Comparison of ENCODE assay signal across 32 cellular contexts in the genomic region with DNA sequence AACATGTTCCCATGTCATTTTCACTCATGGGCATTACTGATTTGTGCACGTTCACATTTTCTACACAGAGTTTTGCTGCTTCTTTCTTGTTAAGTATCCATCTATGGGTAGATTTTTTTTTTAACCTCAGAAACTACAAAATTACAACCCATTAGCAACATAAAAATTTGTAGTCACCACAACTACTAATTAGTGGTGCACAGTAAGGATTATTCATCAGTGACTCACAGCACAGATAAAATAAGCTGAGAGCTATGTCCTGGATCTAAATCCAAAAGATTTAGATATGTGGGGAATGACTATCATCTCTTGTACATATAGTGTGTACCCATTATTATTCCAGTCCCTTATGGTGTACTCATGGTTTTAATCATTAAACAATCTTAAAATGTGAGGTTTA. TPM values are rescaled to one million over a fixed set of nuclear protein-coding genes. Genes with fewer than 3 reads are reported as not detected.
DNase-seq lines count a peak whose midpoint lies in the region; ATAC-seq, FAIRE-seq and TF ChIP-seq lines count a peak whose summit lies in the region.
"Had no signal": no experiment of that assay in that cellular context is flagged by ENCODE, and none has a peak within 500 bp of the region (broad histone marks: within the 10 kb centered on the region; RNA-seq: fewer than 3 reads in every experiment).

No MANE protein-coding gene starts in this region.

- 0 out of 3 replicates have a peak overlapping the region, but pooled peaks have one; percentile 36 for H2BK15ac ChIP-seq in IMR-90 (ENCODE audit: low read depth, low read length)

- H3K4ac ChIP-seq in IMR-90 (ENCODE audit: low read depth, low read length): no peak overlapping the region

- intact Hi-C loops in IMR-90 (cut with micrococcal nuclease): no loop called here
- intact Hi-C loops in K562 (cut with micrococcal nuclease): no loop called here

- no peak overlapping the region for H4K8ac ChIP-seq in IMR-90 (ENCODE audit: low read depth in 2 of 2, low read length in 2 of 2)

- H2BK120ac ChIP-seq in IMR-90 (ENCODE audit: low read depth, low read length): peak overlapping the region; percentile 46; the same call in 1 of the 2 replicates

- H3K14ac ChIP-seq in IMR-90 (replicated peaks; ENCODE audit: low read depth, low read length): no peak overlapping the region

- no peak for TF ChIP-seq POLR2A in IMR-90 (IDR thresholded peaks at IDR 0.05; ENCODE audit: low read depth, low read length)
- TF ChIP-seq POLR2A in K562 (conservative IDR thresholded peaks at IDR 0.05): no peak

- FAIRE-seq in K562 (lab: Jason Lieb, UNC): no peak
- FAIRE-seq: GM19239, urothelium cell line had no signal

- H3K4me2 ChIP-seq in IMR-90 (ENCODE audit: low read depth, low read length) (no peak overlapping the region; the same call in 1 of the 2 replicates), K562 (ENCODE audit: insufficient read depth, low read length) (no peak overlapping the region)
- H3K4me2 ChIP-seq: hepatocyte had no signal

- dilution Hi-C loops in IMR-90 (cut with HindIII; ENCODE audit: low sequenced_read_pairs, unreplicated experiment): no loop called here

- H2AFZ ChIP-seq in IMR-90 (replicated peaks; ENCODE audit: low read length, poor library complexity) (no peak overlapping the region), K562 (ENCODE audit: low read depth, low read length) (no peak overlapping the region)
- H2AFZ ChIP-seq: hepatocyte had no signal

- in situ Hi-C loops in IMR-90 (cut with MboI; ENCODE audit: low sequenced_read_pairs) (no loop called here), K562 (cut with MboI) (no loop called here)

- H3K9me1 ChIP-seq in IMR-90 (ENCODE audit: insufficient read depth, low read length) (no peaks in the 10 kb centered on the region), K562 (ENCODE audit: control insufficient read depth, insufficient read depth, low read length) (no peaks in the 10 kb centered on the region)

- H3K79me2 ChIP-seq in K562 (ENCODE audit: control insufficient read depth, insufficient read depth, low read length): peaks cover 81% of the 10 kb centered on the region
- H3K79me2 ChIP-seq: hepatocyte had no signal

- H3K56ac ChIP-seq in IMR-90 (ENCODE audit: extremely low read depth, insufficient read depth, low read length): no peak overlapping the region

- DNase-seq in EH (ENCODE audit: low read depth): peak; percentile 82
- DNase-seq in IMR-90: peak; percentile 53
- no peak for DNase-seq in K562 (ENCODE audit: extremely low read depth in 1 of 4, low spot score in 3 of 4)
- DNase-seq in renal cortical epithelial cell (ENCODE audit: low read depth): peak; percentile 62
- DNase-seq in RPMI8226: no peak
- DNase-seq in activated CD4-positive, alpha-beta T cell treated with anti-CD3 and anti-CD28 coated beads, Interleukin-2, amount 50 U/mL, for 4 hours: no peak
- DNase-seq: activated CD4-positive, alpha-beta T cell treated with anti-CD3 and anti-CD28 coated beads, Interleukin-2, amount 10 ng/mL, durations not matched to agents 7 days and 5 days; activated CD8-positive, alpha-beta memory T cell treated with anti-CD3 and anti-CD28 coated beads, Interleukin-2, amount 10 ng/mL, durations not matched to agents 7 days and 5 days; activated naive CD4-positive, alpha-beta T cell; activated T-cell treated with anti-CD3 and anti-CD28 coated beads, Interleukin-2, amount 50 U/mL, for 48 hours; CD8-positive, alpha-beta memory T cell; DMS 273 treated with DMSO at 0.1 percent for 48 hours; effector CD4-positive, alpha-beta T cell; KG1; left colon; NCI-H1417 treated with DMSO at 0.1 percent for 48 hours; NCI-H2081; NCI-H2227 treated with DMSO at 0.1 percent for 48 hours; stimulated activated naive CD8-positive, alpha-beta T cell treated with anti-CD3 and anti-CD28 coated beads, Interleukin-15, Interleukin-2, amounts not matched to agents 100 U/mL and 50 U/mL, for 24 hours had no signal

- CTCF ChIA-PET in IMR-90 (lab: Yijun Ruan, JAX) (interaction anchor here (0.6 kb wide), 1 partner anchor 1252 kb away, joined by 3 read pairs; no protein-coding TSS in a partner anchor), K562 (lab: Yijun Ruan, JAX; ENCODE audit: low intra/inter-chr PET ratio) (no interaction called here)

- H3K27me3 ChIP-seq in IMR-90 (ENCODE audit: control insufficient read depth, insufficient read depth, low read length) (no peaks in the 10 kb centered on the region), K562 (ENCODE audit: control insufficient read depth in 2 of 2, insufficient read depth in 2 of 2, low read length in 2 of 2) (no peaks in the 10 kb centered on the region)
- H3K27me3 ChIP-seq: gastroesophageal sphincter, hepatocyte had no signal

- H3K4me1 ChIP-seq in IMR-90 (ENCODE audit: control insufficient read depth, insufficient read depth, low read length): no peaks in the 10 kb centered on the region; the same call in 1 of the 2 replicates
- peaks cover 11 to 46% of the 10 kb centered on the region in 2 experiments for H3K4me1 ChIP-seq in K562 (replicated peaks in 1 of 2; ENCODE audit: control insufficient read depth in 2 of 2, insufficient read depth in 2 of 2, low read length in 2 of 2)
- H3K4me1 ChIP-seq: gastroesophageal sphincter had no signal

- TF ChIP-seq EP300 in K562 (IDR thresholded peaks at IDR 0.05; ENCODE audit: low read length): no peak

- H3K27ac ChIP-seq in IMR-90 (ENCODE audit: insufficient read depth, low read length) (no peak overlapping the region), K562 (ENCODE audit: extremely low read depth, low read depth, low read length) (no peak overlapping the region)
- H3K27ac ChIP-seq: gastroesophageal sphincter, hepatocyte, thoracic aorta, VCaP had no signal

- no peak overlapping the region for H3K9ac ChIP-seq in IMR-90 (ENCODE audit: low read depth, low read length)
- no peak overlapping the region for H3K9ac ChIP-seq in K562 (ENCODE audit: insufficient read depth in 1 of 2, low read depth in 2 of 2, low read length in 2 of 2)

- H3K36me3 ChIP-seq in IMR-90 (ENCODE audit: control insufficient read depth, insufficient read depth, low read length): no peaks in the 10 kb centered on the region
- no peaks in the 10 kb centered on the region for H3K36me3 ChIP-seq in K562 (ENCODE audit: control insufficient read depth, insufficient read depth, low read length)
- H3K36me3 ChIP-seq: gastroesophageal sphincter, thoracic aorta had no signal

- TF ChIP-seq CTCF in IMR-90 (conservative IDR thresholded peaks at IDR 0.05; ENCODE audit: low read depth, low read length) (no peak), K562 (IDR thresholded peaks at IDR 0.05 in 2 of 3, conservative IDR thresholded peaks at IDR 0.05 in 1 of 3; ENCODE audit: insufficient read depth in 2 of 3, low read depth in 1 of 3, low read length in 3 of 3) (no peak)

- ATAC-seq in IMR-90 (ENCODE audit: low read depth) (peak; percentile 64; the same call in 1 of the 2 replicates), K562 (no peak), HG02588 (IDR thresholded peaks at IDR 0.05; ENCODE audit: unreplicated experiment) (no peak)
- ATAC-seq: activated CD8-positive, alpha-beta memory T cell treated with anti-CD3 and anti-CD28 coated beads, Interleukin-2, amount 10 ng/mL, durations not matched to agents 7 days and 5 days; gastroesophageal sphincter; left colon; stimulated activated naive CD8-positive, alpha-beta T cell treated with anti-CD3 and anti-CD28 coated beads, Interleukin-15, Interleukin-2, amounts not matched to agents 100 U/mL and 50 U/mL, for 24 hours had no signal

- no peak overlapping the region for H2AK5ac ChIP-seq in IMR-90 (ENCODE audit: low read depth, low read length)

- H2AK9ac ChIP-seq in IMR-90 (replicated peaks; ENCODE audit: low read depth, low read length, poor library complexity): no peak overlapping the region

- WGBS in IMR-90 (ENCODE audit: extremely low coverage in 2 of 2, insufficient read length in 1 of 2), 2 experiments: no CpG with 5 or more reads among the region's 1 CpG
- 63% methylated on average over 1 of the region's 1 CpG for WGBS in K562 (ENCODE audit: insufficient coverage, low coverage, missing lambda C conversion rate)

- H3K18ac ChIP-seq in IMR-90 (ENCODE audit: low read depth, low read length): no peak overlapping the region

- POLR2A ChIA-PET in IMR-90 (lab: Charles Lee; ENCODE audit: unreplicated experiment): no interaction called here
- POLR2A ChIA-PET in K562 (lab: Yijun Ruan, JAX): interaction anchor here (1.1 kb wide), 1 partner anchor 10 kb away, joined by 9 read pairs; no protein-coding TSS in a partner anchor

- H4K91ac ChIP-seq in IMR-90 (ENCODE audit: insufficient read depth, low read depth, low read length): no peak overlapping the region

- no peak overlapping the region for H4K5ac ChIP-seq in IMR-90 (ENCODE audit: low read depth, low read length)

- TF ChIP-seq RAD21 in IMR-90 (IDR thresholded peaks at IDR 0.05; ENCODE audit: low read length) (no peak), K562 (CRISPR knock-in tag; conservative IDR thresholded peaks at IDR 0.05 in 1 of 2, IDR thresholded peaks at IDR 0.05 in 1 of 2) (no peak)

- no peak overlapping the region for H2BK5ac ChIP-seq in IMR-90 (ENCODE audit: low read depth, low read length, poor library complexity, severe bottlenecking)

- H3K9me3 ChIP-seq in IMR-90 (ENCODE audit: control insufficient read depth, insufficient read depth, low read length) (no peaks in the 10 kb centered on the region), K562 (replicated peaks; ENCODE audit: control insufficient read depth, insufficient read depth, low read depth, low read length) (no peaks in the 10 kb centered on the region; the same call in 1 of the 2 replicates)
- H3K9me3 ChIP-seq: gastroesophageal sphincter, thoracic aorta had no signal

- no peak overlapping the region for H2BK20ac ChIP-seq in IMR-90 (ENCODE audit: low read depth, low read length)

- no peak overlapping the region for H3K4me3 ChIP-seq in IMR-90 (ENCODE audit: insufficient read depth, low read depth, low read length)
- no peak overlapping the region for H3K4me3 ChIP-seq in K562
- H3K4me3 ChIP-seq: gastroesophageal sphincter, hepatocyte, thoracic aorta had no signal

- H3K79me1 ChIP-seq in IMR-90 (ENCODE audit: low read depth in 1 of 2, low read length in 2 of 2): no peaks in the 10 kb centered on the region

- no peak overlapping the region for H3K23ac ChIP-seq in IMR-90 (ENCODE audit: low read depth, low read length)

- BruUV-seq in IMR-90 (replicated peaks; lab: Mats Ljungman, UMichigan) (no TSS peak), K562 (replicated peaks; lab: Mats Ljungman, UMichigan) (no TSS peak)

- H4K20me1 ChIP-seq in IMR-90 (ENCODE audit: insufficient read depth, low read length) (no peaks in the 10 kb centered on the region), K562 (replicated peaks; ENCODE audit: control insufficient read depth, insufficient read depth, low read length) (no peaks in the 10 kb centered on the region)

RNA-seq across cellular contexts. Expression of a gene that starts 19.7 kb away (rescaled TPM):
- total RNA-seq in IMR-90 (2012; rRNA removed) (not detected in 2 replicates), K562 (2014; rRNA removed) (not detected in 2 replicates), K562 (2014; rRNA removed; fragmentation: Illumina TruSeq; extraction: Trizol) (not detected in 2 replicates), K562 (2015; rRNA removed; fragmentation: Illumina TruSeq; extraction: Trizol) (not detected in 2 replicates), K562 (2021) (0.22 TPM in 1 of 2 replicates, not detected in the other), renal cortical epithelial cell (not detected in 2 replicates)
- polyA plus RNA-seq in IMR-90 (2012; rRNA removed) (not detected in 2 replicates), K562 (2011; rRNA removed) (not detected in 2 replicates), K562 (2014; fragmentation: Illumina TruSeq; extraction: Trizol) (not detected in 2 replicates), K562 (2014; fragmentation: Nextera tagmentation; extraction: Ambion mirVana) (not detected), K562 (2014; rRNA removed) (not detected in 2 replicates)
- polyA plus RNA-seq in IMR-90 (2012; cell fraction: cytosol; rRNA removed): not detected in 2 replicates
- polyA plus RNA-seq in IMR-90 (2012; cell fraction: nucleus; rRNA removed; ENCODE audit: low replicate concordance): not detected in 2 replicates
- total RNA-seq in K562 (2011; cell fraction: chromatin; rRNA removed; ENCODE audit: low replicate concordance): not detected in 2 replicates
- total RNA-seq in K562 (2011; cell fraction: nucleolus; rRNA removed): not detected in 2 replicates
- total RNA-seq in K562 (2011; cell fraction: nucleoplasm; rRNA removed): not detected in 2 replicates
- not detected in 2 replicates for polyA plus RNA-seq in K562 (2011; cell fraction: cytosol; rRNA removed)
- not detected in 2 replicates for polyA plus RNA-seq in K562 (2011; cell fraction: nucleus; rRNA removed)
- polyA plus RNA-seq in K562 (2012): not detected in 2 replicates
- not detected in 2 replicates for polyA minus RNA-seq in K562 (2011; rRNA and poly(A)+ RNA removed)
- not detected in 2 replicates for polyA minus RNA-seq in K562 (2011; cell fraction: cytosol; rRNA and poly(A)+ RNA removed)
- not detected in 2 replicates for polyA minus RNA-seq in K562 (2011; cell fraction: nucleus; rRNA and poly(A)+ RNA removed)
- total RNA-seq: activated CD4-positive, alpha-beta T cell treated with anti-CD3 and anti-CD28 coated beads, Interleukin-2, amount 10 ng/mL, durations not matched to agents 7 days and 5 days; activated CD8-positive, alpha-beta memory T cell treated with anti-CD3 and anti-CD28 coated beads, Interleukin-2, amount 10 ng/mL, durations not matched to agents 7 days and 5 days; CD8-positive, alpha-beta memory T cell; epithelial cell of proximal tubule; G401; gastroesophageal sphincter; H4; hepatocyte; left colon; neural crest cell; posterior vena cava; T-helper 2 cell treated with Interferon-gamma antibody and Interleukin-4, amounts not matched to agents 100 ng/mL and 5 ng/mL, for 36 hours; thoracic aorta had no signal
- polyA plus RNA-seq: CD8-positive, alpha-beta memory T cell; hepatocyte had no signal

Comparison
In these comparisons a context has a peak if more than half of its experiments do, and no peak if none do; other contexts are left out.
1. DNase-seq: peak in EH (single experiment), IMR-90 (single experiment) and renal cortical epithelial cell (single experiment); none in K562 (0 of 4), RPMI8226 (single experiment) and activated CD4-positive, alpha-beta T cell treated with anti-CD3 and anti-CD28 coated beads, Interleukin-2, amount 50 U/mL, for 4 hours (0 of 2).